7 cellular contexts compared by ENCODE assay signal in the genomic region with DNA sequence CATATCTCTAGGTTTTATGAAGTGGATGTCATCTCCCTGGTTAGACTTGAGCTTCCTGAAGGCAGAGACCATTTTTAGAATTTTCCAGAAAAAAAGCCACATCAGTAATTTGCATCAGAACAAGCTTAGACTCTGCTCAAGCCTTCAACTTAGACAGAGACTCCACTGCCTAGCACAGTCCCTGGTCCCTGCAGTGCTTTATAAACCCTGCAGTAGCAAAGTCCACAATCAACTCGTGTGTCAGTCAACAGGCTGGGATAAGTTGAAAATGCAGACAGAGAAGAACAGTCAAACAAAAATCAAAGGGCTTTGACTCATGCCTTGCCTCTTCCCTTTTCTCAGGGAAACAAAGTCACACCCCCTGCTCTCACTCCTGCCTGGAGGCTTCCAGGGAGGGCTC. TPM values are rescaled to one million over a fixed set of nuclear protein-coding genes. Genes with fewer than 3 reads are reported as not detected.
"Had no signal": no experiment of that assay in that cellular context is flagged by ENCODE, and none has a peak within 500 bp of the region (broad histone marks: within the 10 kb centered on the region; RNA-seq: fewer than 3 reads in every experiment).

No MANE protein-coding gene starts in this region.

RNA-seq across cellular contexts. Expression of gene CEACAM3, which starts 7.9 kb away (rescaled TPM):
- total RNA-seq: GM23248, GM23338, H1, H4, H7, H9, HFFc6 had no signal
- polyA plus RNA-seq: GM23248, GM23338, H1 had no signal

RNA-seq across cellular contexts. Expression of gene CEACAM6, which starts 33.2 kb away (rescaled TPM):
- total RNA-seq: GM23248, GM23338, H1, H4, H7, H9, HFFc6 had no signal
- polyA plus RNA-seq: GM23248, GM23338, H1 had no signal

RNA-seq across cellular contexts. Expression of gene LYPD4, which starts 56.0 kb away (rescaled TPM):
- total RNA-seq: GM23248, GM23338, H1, H7, H9, HFFc6 had no signal
- polyA plus RNA-seq: GM23248, GM23338 had no signal

RNA-seq across cellular contexts. Expression of gene DMRTC2, which starts 56.3 kb away (rescaled TPM):
- total RNA-seq: GM23248, H1, H4, H7, H9, HFFc6 had no signal
- polyA plus RNA-seq: GM23248, GM23338, H1 had no signal
